9 cellular contexts compared by ENCODE assay signal in the genomic region with DNA sequence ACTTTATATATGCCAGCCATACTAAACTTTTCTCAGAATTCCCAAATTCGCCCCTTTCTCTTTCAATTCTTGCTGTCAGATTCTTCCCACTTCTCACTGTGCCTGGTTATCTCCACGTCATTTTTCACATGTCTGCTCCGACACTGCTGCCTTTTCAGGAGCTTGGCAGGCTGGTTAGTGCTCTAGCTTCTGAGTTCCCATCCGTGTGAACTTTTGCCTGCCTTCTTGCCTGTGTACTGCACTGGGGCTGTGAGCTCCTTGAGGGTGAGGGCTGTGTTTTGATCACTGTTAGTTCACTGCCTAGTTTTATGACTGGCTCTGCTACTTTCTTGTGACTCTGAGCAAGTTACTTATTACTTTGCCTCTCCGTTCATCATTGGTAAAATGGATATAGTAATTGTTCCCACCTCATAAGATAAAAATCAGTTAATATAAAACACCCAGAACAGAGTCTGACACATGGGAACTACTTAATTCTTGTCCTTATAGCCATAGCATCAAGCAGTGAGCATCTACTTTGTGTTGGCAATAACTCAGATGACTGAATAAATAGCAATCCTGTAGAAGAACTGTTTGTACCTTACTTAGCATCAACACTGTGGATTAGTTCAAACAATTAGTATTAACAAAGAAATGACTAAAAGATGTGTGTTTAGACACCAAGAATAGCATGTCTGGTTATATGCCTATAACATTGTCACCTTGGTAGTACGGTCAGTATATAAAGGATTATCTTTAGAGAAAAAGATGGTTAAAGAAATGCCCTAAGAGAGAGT. TPM values are rescaled to one million over a fixed set of nuclear protein-coding genes. Genes with fewer than 3 reads are reported as not detected.
DNase-seq lines count a peak whose midpoint lies in the region; ATAC-seq, FAIRE-seq and TF ChIP-seq lines count a peak whose summit lies in the region.
"Had no signal": no experiment of that assay in that cellular context is flagged by ENCODE, and none has a peak within 500 bp of the region (broad histone marks: within the 10 kb centered on the region; RNA-seq: fewer than 3 reads in every experiment).

No MANE protein-coding gene starts in this region.

- H3K4me3 Mint-ChIP-seq in astrocyte (ENCODE audit: unreplicated experiment) (peak overlapping the region; percentile 34), glutamatergic neuron (ENCODE audit: unreplicated experiment) (no peak overlapping the region)

- peaks cover 56% of the 10 kb centered on the region for H3K79me2 ChIP-seq in Loucy (ENCODE audit: insufficient read depth, low read length)
- peaks cover 79% of the 10 kb centered on the region for H3K79me2 ChIP-seq in astrocyte (ENCODE audit: insufficient read depth, low read length)

- DNase-seq in astrocyte (ENCODE audit: low read depth) (no peak), right atrium auricular region (ENCODE audit: low spot score) (no peak), glutamatergic neuron (no peak), pons (ENCODE audit: low spot score) (no peak), NCI-H345 treated with DMSO at 0.1 percent for 48 hours (lab: John Stamatoyannopoulos, UW; ENCODE audit: unreplicated experiment) (no peak)
- DNase-seq in stimulated activated naive CD8-positive, alpha-beta T cell treated with anti-CD3 and anti-CD28 coated beads, Interleukin-15, Interleukin-2, amounts not matched to agents 100 U/mL and 50 U/mL, for 24 hours, result no peak
- DNase-seq: NCI-H187 had no signal

- H2AFZ ChIP-seq in Loucy (ENCODE audit: low read length), result no peak overlapping the region
- H2AFZ ChIP-seq in astrocyte (ENCODE audit: low read depth, low read length), result no peak overlapping the region

- peaks cover 15% of the 10 kb centered on the region; the same call in 1 of the 2 replicates for H3K36me3 ChIP-seq in Loucy (ENCODE audit: insufficient read depth, low read length)
- H3K36me3 ChIP-seq in astrocyte (ENCODE audit: insufficient read depth, low read length), result peaks cover 61% of the 10 kb centered on the region
- H3K36me3 ChIP-seq in right atrium auricular region, result peaks cover 67% of the 10 kb centered on the region

- H3K9me2 ChIP-seq in Loucy (replicated peaks; ENCODE audit: low read depth, low read length), result no peaks in the 10 kb centered on the region

- H3K9me3 ChIP-seq in Loucy (ENCODE audit: insufficient read depth, low read depth, low read length) (no peaks in the 10 kb centered on the region), astrocyte (ENCODE audit: insufficient read depth, low read depth, low read length) (no peaks in the 10 kb centered on the region), right atrium auricular region (no peaks in the 10 kb centered on the region)

- TF ChIP-seq CTCF in Loucy (conservative IDR thresholded peaks at IDR 0.05; ENCODE audit: low read length), result no peak
- no peak for TF ChIP-seq CTCF in astrocyte (IDR thresholded peaks at IDR 0.05; ENCODE audit: insufficient read depth, low read depth, low read length)
- TF ChIP-seq CTCF in right atrium auricular region (IDR thresholded peaks at IDR 0.05), result no peak
- TF ChIP-seq CTCF in glutamatergic neuron (IDR thresholded peaks at IDR 0.05; ENCODE audit: partially characterized antibody, unreplicated experiment), result no peak

- ATAC-seq in stimulated activated naive CD8-positive, alpha-beta T cell treated with anti-CD3 and anti-CD28 coated beads, Interleukin-15, Interleukin-2, amounts not matched to agents 100 U/mL and 50 U/mL, for 24 hours, result peak; percentile 7

- no peak for FAIRE-seq in astrocyte (lab: Jason Lieb, UNC)

- H3K4me2 ChIP-seq in Loucy (ENCODE audit: low read depth, low read length, poor library complexity, severe bottlenecking) (peak overlapping the region; percentile 31), astrocyte (ENCODE audit: low read length) (peak overlapping the region; percentile 57)

- no peaks in the 10 kb centered on the region for H3F3A ChIP-seq in Loucy (ENCODE audit: low read depth)

- H3K4me3 ChIP-seq in Loucy (ENCODE audit: low read length, poor library complexity, severe bottlenecking), result no peak overlapping the region
- H3K4me3 ChIP-seq in astrocyte (ENCODE audit: insufficient read depth, low read depth, low read length), result peak overlapping the region; percentile 1
- no peak overlapping the region for H3K4me3 ChIP-seq in right atrium auricular region

- H3K27ac ChIP-seq in astrocyte (ENCODE audit: low read depth, low read length) (peak overlapping the region; percentile 67), right atrium auricular region (peak overlapping the region; percentile 74 to 97)

- H3K27ac Mint-ChIP-seq in astrocyte (ENCODE audit: unreplicated experiment) (peak overlapping the region; percentile 73), glutamatergic neuron (ENCODE audit: unreplicated experiment) (no peak overlapping the region)

- H3K27me3 ChIP-seq in Loucy (ENCODE audit: insufficient read depth, low read length, poor library complexity, severe bottlenecking) (no peaks in the 10 kb centered on the region), astrocyte (ENCODE audit: insufficient read depth, low read length) (no peaks in the 10 kb centered on the region), right atrium auricular region (no peaks in the 10 kb centered on the region)

- H4K20me1 ChIP-seq in Loucy (ENCODE audit: insufficient read depth, low read length, poor library complexity, severe bottlenecking), result peaks cover 26% of the 10 kb centered on the region
- H4K20me1 ChIP-seq in astrocyte (ENCODE audit: insufficient read depth, low read length), result peaks cover 40% of the 10 kb centered on the region

- H3K9ac ChIP-seq in Loucy (ENCODE audit: low read depth, low read length, poor library complexity, severe bottlenecking), result no peak overlapping the region
- H3K9ac ChIP-seq in astrocyte (ENCODE audit: low read length), result peak overlapping the region; percentile 37

- peaks cover 16% of the 10 kb centered on the region for H3K36me3 Mint-ChIP-seq in astrocyte (ENCODE audit: low read depth, unreplicated experiment)
- H3K36me3 Mint-ChIP-seq in glutamatergic neuron (ENCODE audit: unreplicated experiment), result no peaks in the 10 kb centered on the region

- H3K4me1 ChIP-seq in Loucy (ENCODE audit: insufficient read depth, low read length, poor library complexity, severe bottlenecking), result peaks cover 60% of the 10 kb centered on the region
- peaks cover 32% of the 10 kb centered on the region for H3K4me1 ChIP-seq in astrocyte (ENCODE audit: insufficient read depth, low read length)
- peaks cover 0 to 73% of the 10 kb centered on the region in 2 donors for H3K4me1 ChIP-seq in right atrium auricular region

- H3K9me3 Mint-ChIP-seq in astrocyte (ENCODE audit: unreplicated experiment), result no peaks in the 10 kb centered on the region
- H3K9me3 Mint-ChIP-seq in glutamatergic neuron (ENCODE audit: unreplicated experiment), result peaks cover 3% of the 10 kb centered on the region

- no peaks in the 10 kb centered on the region for H3K27me3 Mint-ChIP-seq in astrocyte (ENCODE audit: low read depth, unreplicated experiment)
- no peaks in the 10 kb centered on the region for H3K27me3 Mint-ChIP-seq in glutamatergic neuron (ENCODE audit: unreplicated experiment)

- H3K4me1 Mint-ChIP-seq in astrocyte (ENCODE audit: low read depth, unreplicated experiment) (peaks cover 40% of the 10 kb centered on the region), glutamatergic neuron (ENCODE audit: low read depth, unreplicated experiment) (no peaks in the 10 kb centered on the region)

RNA-seq across cellular contexts. Expression of gene GSTO1, which starts 5.5 kb away (rescaled TPM):
- total RNA-seq in astrocyte (127 and 131 TPM in 2 replicates), right atrium auricular region (100 to 1,000 TPM; 257 to 291 TPM), glutamatergic neuron (ENCODE audit: unreplicated experiment) (26.8 TPM)

RNA-seq across cellular contexts. Expression of gene GSTO2, which starts 8.8 kb away (rescaled TPM):
- total RNA-seq in astrocyte (1.2 and 1.9 TPM in 2 replicates), right atrium auricular region (under 1 TPM; 0.55 to 0.63 TPM), glutamatergic neuron (ENCODE audit: unreplicated experiment) (2.0 TPM)

RNA-seq across cellular contexts. Expression of gene CFAP43, which starts 28.0 kb away (rescaled TPM):
- 0.24 and 0.27 TPM in 2 replicates for total RNA-seq in astrocyte
- under 1 TPM in 1 of 2 donors, not detected in 1; 0.12 TPM for total RNA-seq in right atrium auricular region
- 0.44 TPM for total RNA-seq in glutamatergic neuron (ENCODE audit: unreplicated experiment)
- total RNA-seq: T-helper 2 cell treated with Interferon-gamma antibody and Interleukin-4, amounts not matched to agents 100 ng/mL and 5 ng/mL, for 36 hours had no signal
